ENCODE assay signal across 7 cellular contexts in genomic region chr7:5525271-5526189, GRCh38. TPM values are rescaled to one million over a fixed set of nuclear protein-coding genes. Genes with fewer than 3 reads are reported as not detected.
A peak's percentile ranks its signal among the peaks of the same experiment; 100 is the strongest.
DNase-seq lines count a peak whose midpoint lies in the region; ATAC-seq, FAIRE-seq and TF ChIP-seq lines count a peak whose summit lies in the region.

No MANE protein-coding gene starts in this region.

- no peak for FAIRE-seq in pancreas (lab: Jason Lieb, UNC)

- peak overlapping the region; percentile 86 for H3K27ac Mint-ChIP-seq in activated naive CD8-positive, alpha-beta T cell

- H3K9me3 ChIP-seq in tibial artery (no peaks in the 10 kb centered on the region), pancreas (no peaks in the 10 kb centered on the region)

- H3K36me3 ChIP-seq in tibial artery: peaks cover 39 to 70% (median 49%) of the 10 kb centered on the region in 3 donors
- H3K36me3 ChIP-seq in pancreas: peaks cover 0 to 37% (median 33%) of the 10 kb centered on the region in 3 donors

- H3K4me3 ChIP-seq in tibial artery: peak overlapping the region; percentile 75 to 90
- no peak overlapping the region for H3K4me3 ChIP-seq in pancreas

- DNase-seq in GM13976 (ENCODE audit: low spot score) (peak; percentile 47), NAMALWA (ENCODE audit: low spot score) (peak; percentile 52), iris pigment epithelial cell (ENCODE audit: low read depth) (peak; percentile 40), tibial artery (no peak), pancreas (no peak)

- 73 to 77% methylated on average over 11 of the region's 11 CpGs for WGBS in pancreas, 2 donors

- intact Hi-C loops in tibial artery (cut with DNase I; ENCODE audit: low total_unique reads): no loop called here
- intact Hi-C loops in pancreas (cut with DNase I): no loop called here

- H3K4me1 ChIP-seq in tibial artery: peaks cover 0 to 11% (median 0%) of the 10 kb centered on the region in 4 donors
- peaks cover 0 to 8% (median 8%) of the 10 kb centered on the region in 3 donors for H3K4me1 ChIP-seq in pancreas

- H3K36me3 Mint-ChIP-seq in activated naive CD8-positive, alpha-beta T cell: peaks cover 25% of the 10 kb centered on the region

- in situ Hi-C loops in GM13976 (cut with MboI; ENCODE audit: low sequenced_read_pairs, unreplicated experiment): no loop called here

- peak overlapping the region; percentile 99 for H3K4me3 Mint-ChIP-seq in activated naive CD8-positive, alpha-beta T cell

- no peak for ATAC-seq in GM21360 (IDR thresholded peaks at IDR 0.05; ENCODE audit: unreplicated experiment)
- ATAC-seq in pancreas: no peak

- H3K4me1 Mint-ChIP-seq in activated naive CD8-positive, alpha-beta T cell (ENCODE audit: low read depth): peaks cover 19% of the 10 kb centered on the region

- TF ChIP-seq CTCF in GM13976 (IDR thresholded peaks at IDR 0.05; ENCODE audit: borderline replicate concordance, control extremely low read depth, extremely low read depth, insufficient read depth, missing control alignments) (no peak), tibial artery (IDR thresholded peaks at IDR 0.05) (no peak), pancreas (IDR thresholded peaks at IDR 0.05) (no peak)

- H3K27ac ChIP-seq in tibial artery: peak overlapping the region; percentile 97 to 98
- H3K27ac ChIP-seq in pancreas: no peak overlapping the region

- H3K9me3 Mint-ChIP-seq in activated naive CD8-positive, alpha-beta T cell (ENCODE audit: low read depth): no peaks in the 10 kb centered on the region

- H3K27me3 ChIP-seq in tibial artery (no peaks in the 10 kb centered on the region), pancreas (no peaks in the 10 kb centered on the region)

- no peaks in the 10 kb centered on the region for H3K27me3 Mint-ChIP-seq in activated naive CD8-positive, alpha-beta T cell

RNA-seq across cellular contexts. Expression of gene ACTB, which starts 4.9 kb away (rescaled TPM):
- total RNA-seq in pancreas: 1,000 to 10,000 TPM in 2 of 6 donors, 100 to 1,000 TPM in 4; 444 to 1,539 (median 804) TPM
- polyA plus RNA-seq in pancreas: 1,000 to 10,000 TPM in 1 of 2 donors, 100 to 1,000 TPM in 1; 897 to 2,761 TPM

RNA-seq across cellular contexts. Expression of gene FBXL18, which starts 11.9 kb away (rescaled TPM):
- total RNA-seq in pancreas: 1 to 10 TPM; 3.7 to 6.8 (median 4.2) TPM
- polyA plus RNA-seq in pancreas: 1 to 10 TPM; 2.1 to 3.0 TPM

Comparison
In these comparisons a context has a peak if more than half of its experiments do, and no peak if none do; other contexts are left out.
1. DNase-seq: peak in GM13976 (single experiment), NAMALWA (single experiment) and iris pigment epithelial cell (single experiment); none in tibial artery (0 of 2) and pancreas (0 of 6).
2. H3K27ac ChIP-seq: peak in tibial artery (2 of 2); none in pancreas (0 of 4).
3. H3K4me3 ChIP-seq: peak in tibial artery (2 of 2); none in pancreas (0 of 4).